In genomic region chr15:58980351-58980939, GRCh38 we compare ENCODE assay signal across 8 cellular contexts. TPM values are rescaled to one million over a fixed set of nuclear protein-coding genes. Genes with fewer than 3 reads are reported as not detected.
A peak's percentile ranks its signal among the peaks of the same experiment; 100 is the strongest.
DNase-seq lines count a peak whose midpoint lies in the region; ATAC-seq and TF ChIP-seq lines count a peak whose summit lies in the region.

No MANE protein-coding gene starts in this region.

- TF ChIP-seq CTCF in heart left ventricle (IDR thresholded peaks at IDR 0.05) (peak; percentile 32 to 68 (median 55)), astrocyte of the spinal cord (IDR thresholded peaks at IDR 0.05; ENCODE audit: low read depth, low read length) (peak; percentile 45), left lung (IDR thresholded peaks at IDR 0.05) (peak; percentile 38 to 48)

- intact Hi-C loops in heart left ventricle (cut with DNase I) (loop anchor here (1.0 to 10.0 kb wide), 9 partner anchors 64 to 549 kb away; partner anchors contain the start of genes CCNB2 (in 2 of the 10) and MYO1E (in 1 of the 10)), left cardiac atrium (cut with DNase I) (loop anchor here (5.0 to 10.0 kb wide), 2 partner anchors 512 to 514 kb away; no protein-coding TSS in a partner anchor), left lung (cut with DNase I) (no loop called here), sciatic nerve (cut with DNase I) (no loop called here)

- WGBS in heart left ventricle, 4 donors, result 5 to 7% (median 7%) methylated on average over 5 of the region's 5 CpGs

- H3K27ac ChIP-seq in heart left ventricle (peak overlapping the region in 1 of 12 donors; percentile 35), left lung (no peak overlapping the region)

- H3K4me3 ChIP-seq in heart left ventricle, result no peak overlapping the region
- H3K4me3 ChIP-seq in astrocyte of the spinal cord (ENCODE audit: low read depth, low read length), result no peak overlapping the region
- no peak overlapping the region for H3K4me3 ChIP-seq in left lung

- ATAC-seq in heart left ventricle (no peak), left cardiac atrium (no peak), left lung (peak; percentile 62), sciatic nerve (no peak)

- H3K27me3 ChIP-seq in heart left ventricle (no peaks in the 10 kb centered on the region), left lung (no peaks in the 10 kb centered on the region)

- peaks cover 0 to 52% (median 0%) of the 10 kb centered on the region in 12 donors for H3K4me1 ChIP-seq in heart left ventricle
- H3K4me1 ChIP-seq in left lung, result peaks cover 0 to 37% of the 10 kb centered on the region in 2 donors

- no peak for DNase-seq in heart left ventricle
- no peak for DNase-seq in left cardiac atrium
- DNase-seq in NCI-H2227 treated with DMSO at 0.1 percent for 48 hours (lab: John Stamatoyannopoulos, UW), result peak; percentile 2
- DNase-seq in astrocyte of the spinal cord (ENCODE audit: low read depth, low spot score), result peak; percentile 59
- no peak for DNase-seq in left lung
- DNase-seq in T1000 (lab: John Stamatoyannopoulos, UW), result no peak
- DNase-seq in sciatic nerve (ENCODE audit: low spot score), result no peak
- DNase-seq in NCI-H1048 (lab: John Stamatoyannopoulos, UW), result no peak

- no peaks in the 10 kb centered on the region for H3K36me3 ChIP-seq in heart left ventricle
- no peaks in the 10 kb centered on the region for H3K36me3 ChIP-seq in left lung

- in situ Hi-C loops in astrocyte of the spinal cord (cut with HindIII; ENCODE audit: low sequenced_read_pairs), result no loop called here

- no peak for TF ChIP-seq POLR2A in heart left ventricle (IDR thresholded peaks at IDR 0.05)

- H3K9me3 ChIP-seq in heart left ventricle, result no peaks in the 10 kb centered on the region
- no peaks in the 10 kb centered on the region for H3K9me3 ChIP-seq in left lung

RNA-seq across cellular contexts. Expression of gene RNF111, which starts 7.0 kb away (rescaled TPM):
- total RNA-seq in heart left ventricle (10 to 100 TPM; 11.1 to 29.1 (median 22.2) TPM), left cardiac atrium (10 to 100 TPM; 16.7 to 24.7 TPM), left lung (10 to 100 TPM; 34.1 to 38.9 TPM), sciatic nerve (43.6 TPM)
- 10 to 100 TPM in 1 of 2 donors, 1 to 10 TPM in 1; 5.9 to 11.0 TPM for polyA plus RNA-seq in heart left ventricle

RNA-seq across cellular contexts. Expression of gene SLTM, which starts 47.0 kb away (rescaled TPM):
- 10 to 100 TPM; 42.0 to 68.2 (median 48.1) TPM for total RNA-seq in heart left ventricle
- polyA plus RNA-seq in heart left ventricle, result 10 to 100 TPM; 41.9 to 51.7 TPM
- total RNA-seq in left cardiac atrium, result 10 to 100 TPM; 42.1 to 60.6 TPM
- total RNA-seq in left lung, result 10 to 100 TPM; 57.4 to 87.7 TPM
- 120 TPM for total RNA-seq in sciatic nerve

Comparison
In these comparisons a context has a peak if more than half of its experiments do, and no peak if none do; other contexts are left out.
1. DNase-seq: peak in NCI-H2227 treated with DMSO at 0.1 percent for 48 hours (single experiment) and astrocyte of the spinal cord (single experiment); none in heart left ventricle (0 of 5), left cardiac atrium (single experiment), left lung (0 of 2), T1000 (single experiment), sciatic nerve (single experiment) and NCI-H1048 (single experiment).
2. intact Hi-C loops: an anchor here in heart left ventricle (1.0 to 10.0 kb wide) and left cardiac atrium (5.0 to 10.0 kb wide); none called in left lung and sciatic nerve.
3. Peak in every context shown above with its lines, with median percentiles within 50 percentile points of each other: CTCF ChIP-seq.